In genomic region chr2:68263632-68264031, GRCh38 we compare ENCODE assay signal across 13 cellular contexts. TPM values are rescaled to one million over a fixed set of nuclear protein-coding genes. Genes with fewer than 3 reads are reported as not detected.
"Had no signal": no experiment of that assay in that cellular context is flagged by ENCODE, and none has a peak within 500 bp of the region (broad histone marks: within the 10 kb centered on the region; RNA-seq: fewer than 3 reads in every experiment).

No MANE protein-coding gene starts in this region.

- H3K9me3 ChIP-seq: esophagus muscularis mucosa, neutrophil, tibial artery, uterus had no signal

- H3K27me3 ChIP-seq: esophagus muscularis mucosa, neutrophil, tibial artery, uterus had no signal

- H3K4me3 ChIP-seq: esophagus muscularis mucosa, skin epidermis, tibial artery, uterus had no signal

- H3K4me1 ChIP-seq: esophagus muscularis mucosa, tibial artery, uterus had no signal

- H3K27ac ChIP-seq: esophagus muscularis mucosa, neutrophil, skin epidermis, tibial artery, uterus had no signal

- H3K36me3 ChIP-seq: esophagus muscularis mucosa, neutrophil, tibial artery, uterus had no signal

- DNase-seq: activated CD4-positive, alpha-beta T cell treated with anti-CD3 and anti-CD28 coated beads for 36 hours; activated CD8-positive, alpha-beta memory T cell treated with anti-CD3 and anti-CD28 coated beads, Interleukin-2, amount 50 U/mL, for 48 hours; activated CD8-positive, alpha-beta T cell treated with anti-CD3 and anti-CD28 coated beads for 36 hours; glutamatergic neuron; immature natural killer cell; left cardiac atrium; naive thymus-derived CD8-positive, alpha-beta T cell; tibial artery; uterus had no signal

RNA-seq across cellular contexts. Expression of gene CNRIP1, which starts 56.1 kb away (rescaled TPM):
- total RNA-seq: activated CD4-positive, alpha-beta T cell treated with anti-CD3 and anti-CD28 coated beads for 36 hours; activated CD8-positive, alpha-beta T cell treated with anti-CD3 and anti-CD28 coated beads for 36 hours; mononuclear cell; naive thymus-derived CD8-positive, alpha-beta T cell had no signal
- polyA plus RNA-seq: immature natural killer cell; naive thymus-derived CD8-positive, alpha-beta T cell had no signal
